Comparison of ENCODE assay signal across 8 cellular contexts in genomic region chr1:101438359-101438758, GRCh38.
DNase-seq lines count a peak whose midpoint lies in the region; ATAC-seq, FAIRE-seq and TF ChIP-seq lines count a peak whose summit lies in the region.

No MANE protein-coding gene starts in this region.

- H3K27me3 Mint-ChIP-seq in activated T-cell treated with anti-CD3 and anti-CD28 coated beads, Interleukin-2, amount 50 U/mL, for 72 hours (ENCODE audit: low read depth), result peaks cover 18% of the 10 kb centered on the region
- H3K27me3 Mint-ChIP-seq in activated naive CD8-positive, alpha-beta T cell treated with anti-CD3 and anti-CD28 coated beads for 36 hours, result peaks cover 19% of the 10 kb centered on the region
- H3K27me3 Mint-ChIP-seq in activated CD4-positive, alpha-beta T cell treated with anti-CD3 and anti-CD28 coated beads, Interleukin-2, amount 10 ng/mL, durations not matched to agents 24 days and 14 days, result peaks cover 34% of the 10 kb centered on the region

- H3K56ac ChIP-seq in H1 (replicated peaks; ENCODE audit: insufficient read length, low read depth, low read length), result no peak overlapping the region

- no peaks in the 10 kb centered on the region for H3K23me2 ChIP-seq in H1 (ENCODE audit: low read depth, low read length)

- no peak overlapping the region for H3K4me3 Mint-ChIP-seq in activated T-cell treated with anti-CD3 and anti-CD28 coated beads, Interleukin-2, amount 50 U/mL, for 72 hours
- H3K4me3 Mint-ChIP-seq in activated naive CD8-positive, alpha-beta T cell treated with anti-CD3 and anti-CD28 coated beads for 36 hours, result no peak overlapping the region
- H3K4me3 Mint-ChIP-seq in activated CD4-positive, alpha-beta T cell treated with anti-CD3 and anti-CD28 coated beads, Interleukin-2, amount 10 ng/mL, durations not matched to agents 24 days and 14 days, result no peak overlapping the region

- no peak overlapping the region for H2BK15ac ChIP-seq in H1 (ENCODE audit: low read length)

- H2BK120ac ChIP-seq in H1 (replicated peaks; ENCODE audit: low read depth, low read length), result no peak overlapping the region

- TF ChIP-seq POLR2A in H1 (IDR thresholded peaks at IDR 0.05; ENCODE audit: control extremely low read depth in 1 of 2, low read depth in 2 of 2, low read length in 2 of 2), result no peak

- peak; percentile 37 for TF ChIP-seq CTCF in C4-2B (conservative IDR thresholded peaks at IDR 0.05)
- peak; percentile 7 to 55 (median 43) for TF ChIP-seq CTCF in H1 (IDR thresholded peaks at IDR 0.05; ENCODE audit: control extremely low read depth in 1 of 3, insufficient read depth in 1 of 3, low read depth in 1 of 3, low read length in 3 of 3)

- no peak overlapping the region for H3K9ac ChIP-seq in H1 (replicated peaks in 1 of 4; ENCODE audit: extremely low read depth in 1 of 4, low read depth in 3 of 4, low read length in 3 of 4)

- no peak overlapping the region for H2BK12ac ChIP-seq in H1 (ENCODE audit: low read depth, low read length)

- no peaks in the 10 kb centered on the region for H4K20me1 ChIP-seq in H1 (replicated peaks in 1 of 2; ENCODE audit: control insufficient read depth in 1 of 2, insufficient read depth in 2 of 2, low read length in 2 of 2)

- H4K8ac ChIP-seq in H1 (ENCODE audit: extremely low read depth, insufficient read depth, low read length), result no peak overlapping the region

- peak; percentile 71 to 73 for TF ChIP-seq RAD21 in H1 (IDR thresholded peaks at IDR 0.05 in 1 of 2, conservative IDR thresholded peaks at IDR 0.05 in 1 of 2; ENCODE audit: low read depth in 2 of 2, low read length in 2 of 2)

- H3K4me1 Mint-ChIP-seq in activated T-cell treated with anti-CD3 and anti-CD28 coated beads, Interleukin-2, amount 50 U/mL, for 72 hours (ENCODE audit: low read depth), result no peaks in the 10 kb centered on the region
- H3K4me1 Mint-ChIP-seq in activated naive CD8-positive, alpha-beta T cell treated with anti-CD3 and anti-CD28 coated beads for 36 hours, result peaks cover 11% of the 10 kb centered on the region
- H3K4me1 Mint-ChIP-seq in activated CD4-positive, alpha-beta T cell treated with anti-CD3 and anti-CD28 coated beads, Interleukin-2, amount 10 ng/mL, durations not matched to agents 24 days and 14 days, result no peaks in the 10 kb centered on the region

- no peak overlapping the region for H3K14ac ChIP-seq in H1 (ENCODE audit: insufficient read length)

- no peaks in the 10 kb centered on the region for H3K36me3 Mint-ChIP-seq in activated T-cell treated with anti-CD3 and anti-CD28 coated beads, Interleukin-2, amount 50 U/mL, for 72 hours (ENCODE audit: insufficient read depth in 2 of 2)
- H3K36me3 Mint-ChIP-seq in activated naive CD8-positive, alpha-beta T cell treated with anti-CD3 and anti-CD28 coated beads for 36 hours, result no peaks in the 10 kb centered on the region
- H3K36me3 Mint-ChIP-seq in activated CD4-positive, alpha-beta T cell treated with anti-CD3 and anti-CD28 coated beads, Interleukin-2, amount 10 ng/mL, durations not matched to agents 24 days and 14 days (ENCODE audit: low read depth), result no peaks in the 10 kb centered on the region

- TF ChIP-seq EP300 in H1 (IDR thresholded peaks at IDR 0.05; ENCODE audit: borderline replicate concordance in 1 of 2, low read depth in 2 of 2, low read length in 2 of 2), result no peak

- no peak overlapping the region for H3K4ac ChIP-seq in H1 (replicated peaks; ENCODE audit: insufficient read length, low read depth, low read length)

- POLR2A ChIA-PET in H1 (lab: Charles Lee; ENCODE audit: partially characterized antibody), result no interaction called here

- H3K9me3 Mint-ChIP-seq in activated T-cell treated with anti-CD3 and anti-CD28 coated beads, Interleukin-2, amount 50 U/mL, for 72 hours, result no peaks in the 10 kb centered on the region
- H3K9me3 Mint-ChIP-seq in activated naive CD8-positive, alpha-beta T cell treated with anti-CD3 and anti-CD28 coated beads for 36 hours, result no peaks in the 10 kb centered on the region
- H3K9me3 Mint-ChIP-seq in activated CD4-positive, alpha-beta T cell treated with anti-CD3 and anti-CD28 coated beads, Interleukin-2, amount 10 ng/mL, durations not matched to agents 24 days and 14 days, result no peaks in the 10 kb centered on the region

- no peak overlapping the region for H3K4me3 ChIP-seq in H1 (ENCODE audit: extremely low read depth in 1 of 4, insufficient read depth in 2 of 4, low read depth in 3 of 4, low read length in 4 of 4)

- H3K27ac Mint-ChIP-seq in activated T-cell treated with anti-CD3 and anti-CD28 coated beads, Interleukin-2, amount 50 U/mL, for 72 hours, result no peak overlapping the region
- no peak overlapping the region for H3K27ac Mint-ChIP-seq in activated naive CD8-positive, alpha-beta T cell treated with anti-CD3 and anti-CD28 coated beads for 36 hours
- no peak overlapping the region for H3K27ac Mint-ChIP-seq in activated CD4-positive, alpha-beta T cell treated with anti-CD3 and anti-CD28 coated beads, Interleukin-2, amount 10 ng/mL, durations not matched to agents 24 days and 14 days

- CTCF ChIA-PET in H1 (lab: Charles Lee; ENCODE audit: partially characterized antibody), result interaction anchor here (0.7 to 3.3 kb wide), 18 partner anchors 11 to 359 kb away, joined by 3 to 32 read pairs (median 4); no protein-coding TSS in a partner anchor

- H4K5ac ChIP-seq in H1 (ENCODE audit: insufficient read length, low read depth, low read length), result no peak overlapping the region

- WGBS in H1 (ENCODE audit: extremely low coverage in 1 of 2, insufficient coverage in 1 of 2, insufficient read length in 1 of 2, insufficient replicate concordance in 2 of 2, low coverage in 1 of 2, low lambda C conversion rate in 2 of 2, missing lambda C conversion rate in 1 of 2), 2 experiments, result 50% methylated on average over 3 of the region's 3 CpGs; no CpG with 5 or more reads in 1 of the 2 experiments

- H3K23ac ChIP-seq in H1 (ENCODE audit: insufficient read length), result no peak overlapping the region

- H3K79me2 ChIP-seq in H1 (ENCODE audit: control insufficient read depth in 1 of 2, insufficient read depth in 2 of 2, low read length in 2 of 2), result no peaks in the 10 kb centered on the region

- H3K27ac ChIP-seq in C4-2B, result no peak overlapping the region
- no peak overlapping the region for H3K27ac ChIP-seq in H1 (ENCODE audit: low read depth, low read length)

- no peak for FAIRE-seq in H1 (lab: Jason Lieb, UNC)

- ATAC-seq in GM19328 (IDR thresholded peaks at IDR 0.05; ENCODE audit: unreplicated experiment) (peak; percentile 50), HG03432 (IDR thresholded peaks at IDR 0.05; ENCODE audit: unreplicated experiment) (peak; percentile 52)
- ATAC-seq in activated T-cell treated with anti-CD3 and anti-CD28 coated beads, Interleukin-2, amount 50 U/mL, for 72 hours (replicated peaks in 1 of 2), result no peak

- H2BK5ac ChIP-seq in H1 (ENCODE audit: low read depth, low read length), result no peak overlapping the region

- H3K79me1 ChIP-seq in H1 (ENCODE audit: low read depth, low read length), result no peaks in the 10 kb centered on the region

- H3K4me1 ChIP-seq in H1 (replicated peaks in 1 of 4; ENCODE audit: control insufficient read depth in 3 of 4, insufficient read depth in 4 of 4, low read length in 3 of 4), result no peaks in the 10 kb centered on the region; a peak in 1 of 7 replicates

- no peak overlapping the region for H3K4me2 ChIP-seq in H1 (ENCODE audit: insufficient read depth in 1 of 2, low read depth in 2 of 2, low read length in 2 of 2)

- no peaks in the 10 kb centered on the region for H3K9me3 ChIP-seq in H1 (ENCODE audit: insufficient read depth in 2 of 2, low read depth in 1 of 2, low read length in 1 of 2)

- H4K91ac ChIP-seq in H1 (replicated peaks; ENCODE audit: insufficient read length, low read length), result no peak overlapping the region

- no peak overlapping the region for H2AK5ac ChIP-seq in H1 (ENCODE audit: low read depth, low read length)

- no peaks in the 10 kb centered on the region for H3K36me3 ChIP-seq in H1 (ENCODE audit: control insufficient read depth in 2 of 4, insufficient read depth in 4 of 4, low read length in 3 of 4)

- H2BK20ac ChIP-seq in H1 (ENCODE audit: low read length), result no peak overlapping the region

- no peak overlapping the region for H2AFZ ChIP-seq in H1 (ENCODE audit: low read length)

- no peaks in the 10 kb centered on the region for H3K27me3 ChIP-seq in H1 (replicated peaks in 1 of 4; ENCODE audit: control insufficient read depth in 3 of 4, extremely low read depth in 1 of 4, insufficient read depth in 3 of 4, low read length in 3 of 4)

- intact Hi-C loops in activated CD4-positive, alpha-beta T cell treated with anti-CD3 and anti-CD28 coated beads, Interleukin-2, amount 10 ng/mL, durations not matched to agents 24 days and 14 days (cut with micrococcal nuclease), result loop anchor here (5.0 kb wide), 1 partner anchor 126 kb away; no protein-coding TSS in a partner anchor

- H3K18ac ChIP-seq in H1 (ENCODE audit: extremely low read depth, low read length), result no peak overlapping the region

- DNase-seq in H1 (ENCODE audit: low read depth in 1 of 2, low spot score in 2 of 2) (no peak), hepatic stellate cell (ENCODE audit: low spot score) (no peak)
- DNase-seq in activated T-cell treated with anti-CD3 and anti-CD28 coated beads, Interleukin-2, amount 50 U/mL, for 72 hours, result no peak
- DNase-seq in activated naive CD8-positive, alpha-beta T cell treated with anti-CD3 and anti-CD28 coated beads for 36 hours, result no peak
- DNase-seq in activated CD4-positive, alpha-beta T cell treated with anti-CD3 and anti-CD28 coated beads, Interleukin-2, amount 10 ng/mL, durations not matched to agents 24 days and 14 days, result no peak

TF ChIP-seq in H1, 55 proteins besides CTCF, POLR2A, EP300 and RAD21:
- TF ChIP-seq RXRA (IDR thresholded peaks at IDR 0.05; ENCODE audit: insufficient read depth, low read depth, low read length) (no peak), BRCA1 (IDR thresholded peaks at IDR 0.05; ENCODE audit: low read depth, low read length) (no peak), MAX (IDR thresholded peaks at IDR 0.05) (no peak)

Comparison
In these comparisons a context has a peak if more than half of its experiments do, and no peak if none do; other contexts are left out.
1. ATAC-seq: peak in GM19328 (single experiment) and HG03432 (single experiment); none in activated T-cell treated with anti-CD3 and anti-CD28 coated beads, Interleukin-2, amount 50 U/mL, for 72 hours (0 of 2).